6 cellular contexts compared by ENCODE assay signal in genomic region chr17:8163978-8164814, GRCh38. TPM values are rescaled to one million over a fixed set of nuclear protein-coding genes. Genes with fewer than 3 reads are reported as not detected.
DNase-seq lines count a peak whose midpoint lies in the region; ATAC-seq and TF ChIP-seq lines count a peak whose summit lies in the region.

No MANE protein-coding gene starts in this region.

- no peak for ATAC-seq in GM19463 (IDR thresholded peaks at IDR 0.05; ENCODE audit: unreplicated experiment)

- H3K27ac Mint-ChIP-seq in osteocyte (ENCODE audit: unreplicated experiment): peak overlapping the region; percentile 98

- peaks cover 8% of the 10 kb centered on the region for H3K36me3 Mint-ChIP-seq in osteocyte (ENCODE audit: unreplicated experiment)

- H3K27me3 Mint-ChIP-seq in osteocyte (ENCODE audit: unreplicated experiment): no peaks in the 10 kb centered on the region

- no peaks in the 10 kb centered on the region for H3K9me3 Mint-ChIP-seq in osteocyte (ENCODE audit: unreplicated experiment)

- DNase-seq in GM10266 (ENCODE audit: extremely low spot score) (peak; percentile 50), SKM-1 treated with dmso at 0.1 percent for 144 hours (lab: John Stamatoyannopoulos, UW; ENCODE audit: unreplicated experiment) (peak; percentile 47), osteocyte (ENCODE audit: extremely low spot score, unreplicated experiment) (no peak), GM19240 (ENCODE audit: insufficient read length, low spot score) (no peak)
- DNase-seq in effector CD8-positive, alpha-beta T cell (lab: John Stamatoyannopoulos, UW): peak; percentile 56

- peaks cover 33% of the 10 kb centered on the region for H3K4me1 Mint-ChIP-seq in osteocyte (ENCODE audit: unreplicated experiment)

- peak overlapping the region; percentile 87 for H3K4me3 Mint-ChIP-seq in osteocyte (ENCODE audit: unreplicated experiment)

- no peak for TF ChIP-seq CTCF in GM10266 (IDR thresholded peaks at IDR 0.05; ENCODE audit: control insufficient read depth, insufficient read depth, low read depth, missing control alignments)
- no peak for TF ChIP-seq CTCF in osteocyte (IDR thresholded peaks at IDR 0.05)

RNA-seq across cellular contexts. Expression of gene VAMP2, which starts 1.4 kb away (rescaled TPM):
- 57.2 and 70.0 TPM in 2 replicates for total RNA-seq in osteocyte

RNA-seq across cellular contexts. Expression of gene TMEM107, which starts 12.0 kb away (rescaled TPM):
- total RNA-seq in osteocyte: 8.4 and 10.5 TPM in 2 replicates

RNA-seq across cellular contexts. Expression of gene PER1, which starts 12.0 kb away (rescaled TPM):
- total RNA-seq in osteocyte: 106 and 173 TPM in 2 replicates

RNA-seq across cellular contexts. Expression of gene BORCS6, which starts 25.8 kb away (rescaled TPM):
- 6.2 and 6.8 TPM in 2 replicates for total RNA-seq in osteocyte

RNA-seq across cellular contexts. Expression of gene HES7, which starts 40.3 kb away (rescaled TPM):
- 2.0 and 2.3 TPM in 2 replicates for total RNA-seq in osteocyte

Comparison
In these comparisons a context has a peak if more than half of its experiments do, and no peak if none do; other contexts are left out.
1. DNase-seq: peak in GM10266 (single experiment), SKM-1 treated with dmso at 0.1 percent for 144 hours (single experiment) and effector CD8-positive, alpha-beta T cell (single experiment); none in osteocyte (single experiment) and GM19240 (single experiment).